ENCODE assay signal across 23 cellular contexts in genomic region chr19:21134934-21135366, GRCh38.
"Had no signal": no experiment of that assay in that cellular context is flagged by ENCODE, and none has a peak within 500 bp of the region (broad histone marks: within the 10 kb centered on the region; RNA-seq: fewer than 3 reads in every experiment).

No MANE protein-coding gene starts in this region.

- H3K4me1 Mint-ChIP-seq: activated B cell treated with CpG ODN at 0.5 μM for 24 hours; activated T-helper 17 cell treated with anti-CD3 and anti-CD28 coated beads, Interleukin-2, amount 50 U/mL, for 72 hours had no signal

- H3K9me3 Mint-ChIP-seq: activated naive CD4-positive, alpha-beta T cell treated with anti-CD3 and anti-CD28 coated beads for 36 hours had no signal

- H3K27ac ChIP-seq: SK-N-MC had no signal

- H3K4me3 Mint-ChIP-seq: activated B cell treated with CpG ODN at 0.5 μM for 24 hours; activated CD4-positive, alpha-beta memory T cell treated with anti-CD3 and anti-CD28 coated beads, Interleukin-2, amount 10 ng/mL, durations not matched to agents 7 days and 5 days; activated naive CD4-positive, alpha-beta T cell treated with anti-CD3 and anti-CD28 coated beads for 36 hours; activated naive CD8-positive, alpha-beta T cell; activated T-helper 17 cell treated with anti-CD3 and anti-CD28 coated beads, Interleukin-2, amount 50 U/mL, for 72 hours; T-helper 1 cell treated with Interleukin-12 subunit alpha and Interleukin-12 subunit beta and Interleukin-4 antibody, amounts not matched to agents 30 μg/mL and 1 μg/mL, for 36 hours had no signal

- ATAC-seq: activated T-helper 17 cell treated with anti-CD3 and anti-CD28 coated beads, Interleukin-2, amount 50 U/mL, for 72 hours; Panc1; Right ventricle myocardium inferior had no signal

- DNase-seq: activated B cell treated with CpG ODN at 0.5 μM for 24 hours; activated CD4-positive, alpha-beta memory T cell treated with anti-CD3 and anti-CD28 coated beads, Interleukin-2, amount 10 ng/mL, durations not matched to agents 7 days and 5 days; activated CD4-positive, alpha-beta T cell treated with anti-CD3 and anti-CD28 coated beads for 1 hour; activated CD4-positive, alpha-beta T cell treated with anti-CD3 and anti-CD28 coated beads, Interleukin-2, amount 50 U/mL, for 1 hour; activated gamma-delta T cell; activated naive CD4-positive, alpha-beta T cell treated with anti-CD3 and anti-CD28 coated beads for 36 hours; activated T-cell treated with anti-CD3 and anti-CD28 coated beads for 4 hours; activated T-cell treated with anti-CD3 and anti-CD28 coated beads, Interleukin-2, amount 50 U/mL, for 48 hours; cerebellar nuclear complex; NCI-H1105 treated with DMSO at 0.1 percent for 48 hours; NCI-H1436 treated with DMSO at 0.1 percent for 48 hours; NCI-H187; NCI-H2081; NCI-H510A treated with DMSO at 0.1 percent for 48 hours; NCI-H69; NK-92 treated with Interleukin-12 subunit alpha and Interleukin-12 subunit beta, amount 100 ng/mL, for 24 hours; RPMI8226 had no signal

- H3K4me3 ChIP-seq: SK-N-MC had no signal

- H3K27ac Mint-ChIP-seq: activated B cell treated with CpG ODN at 0.5 μM for 24 hours; activated CD4-positive, alpha-beta memory T cell treated with anti-CD3 and anti-CD28 coated beads, Interleukin-2, amount 10 ng/mL, durations not matched to agents 7 days and 5 days; activated naive CD4-positive, alpha-beta T cell treated with anti-CD3 and anti-CD28 coated beads for 36 hours; activated naive CD8-positive, alpha-beta T cell; activated T-helper 17 cell treated with anti-CD3 and anti-CD28 coated beads, Interleukin-2, amount 50 U/mL, for 72 hours; T-helper 1 cell treated with Interleukin-12 subunit alpha and Interleukin-12 subunit beta and Interleukin-4 antibody, amounts not matched to agents 30 μg/mL and 1 μg/mL, for 36 hours had no signal
